ENCODE assay signal across 26 cellular contexts in genomic region chr5:143237664-143238063, GRCh38.
DNase-seq lines count a peak whose midpoint lies in the region; ATAC-seq, FAIRE-seq and TF ChIP-seq lines count a peak whose summit lies in the region.
"Had no signal": no experiment of that assay in that cellular context is flagged by ENCODE, and none has a peak within 500 bp of the region (broad histone marks: within the 10 kb centered on the region; RNA-seq: fewer than 3 reads in every experiment).

No MANE protein-coding gene starts in this region.

- H3K9me3 ChIP-seq in Panc1 (ENCODE audit: control insufficient read depth, insufficient read depth, low read depth, low read length) (no peaks in the 10 kb centered on the region), K562 (replicated peaks; ENCODE audit: control insufficient read depth, insufficient read depth, low read depth, low read length) (no peaks in the 10 kb centered on the region)
- H3K9me3 ChIP-seq: A549, BE2C had no signal

- no peak overlapping the region for H3K4me3 ChIP-seq in Panc1 (ENCODE audit: low read depth in 2 of 2, low read length in 2 of 2)
- no peak overlapping the region for H3K4me3 ChIP-seq in K562
- H3K4me3 ChIP-seq: A549; BLaER1 treated with 17β-estradiol and CSF1 and Interleukin-3, amounts not matched to agents 10 nM and 100 nM; GM12878; GM23248 had no signal

- FAIRE-seq in K562 (lab: Jason Lieb, UNC): no peak
- FAIRE-seq: A549, D721Med, GM12878, H1 had no signal

- no peaks in the 10 kb centered on the region for H3K4me1 Mint-ChIP-seq in activated CD4-positive, alpha-beta T cell treated with anti-CD3 and anti-CD28 coated beads, Interleukin-2, amount 10 ng/mL, durations not matched to agents 7 days and 5 days
- no peaks in the 10 kb centered on the region for H3K4me1 Mint-ChIP-seq in T-helper 2 cell treated with Interferon-gamma antibody and Interleukin-4, amounts not matched to agents 5 μg/mL and 100 μg/mL, for 36 hours (ENCODE audit: low read depth)
- H3K4me1 Mint-ChIP-seq: CD8-positive, alpha-beta memory T cell had no signal

- no peak for TF ChIP-seq RAD21 in K562 (CRISPR knock-in tag; conservative IDR thresholded peaks at IDR 0.05 in 1 of 2, IDR thresholded peaks at IDR 0.05 in 1 of 2)

- H3K4me2 ChIP-seq in K562 (ENCODE audit: insufficient read depth, low read length): no peak overlapping the region
- H3K4me2 ChIP-seq: A549; BLaER1 treated with 17β-estradiol and CSF1 and Interleukin-3, amounts not matched to agents 10 nM and 100 nM had no signal

- ATAC-seq in Panc1 (no peak), K562 (peak; percentile 61)
- ATAC-seq: A549, GM12878 had no signal

- no peak for TF ChIP-seq EP300 in K562 (IDR thresholded peaks at IDR 0.05; ENCODE audit: low read length)

- H4K20me1 ChIP-seq in K562 (replicated peaks; ENCODE audit: control insufficient read depth, insufficient read depth, low read length): no peaks in the 10 kb centered on the region
- H4K20me1 ChIP-seq: BLaER1 treated with 17β-estradiol and CSF1 and Interleukin-3, amounts not matched to agents 10 nM and 100 nM had no signal

- in situ Hi-C loops in Panc1 (cut with HindIII; ENCODE audit: low pct_unique_long_range_greater_than_20kb, low sequenced_read_pairs) (no loop called here), K562 (cut with MboI) (no loop called here)

- CTCF ChIA-PET in Panc1 (lab: Charles Lee) (no interaction called here), K562 (lab: Yijun Ruan, JAX; ENCODE audit: low intra/inter-chr PET ratio) (no interaction called here)
- CTCF ChIA-PET in activated CD4-positive, alpha-beta T cell treated with anti-CD3 and anti-CD28 coated beads, Interleukin-2, amount 10 ng/mL, durations not matched to agents 7 days and 5 days (lab: Charles Lee): no interaction called here

- DNase-seq in activated CD8-positive, alpha-beta memory T cell treated with anti-CD3 and anti-CD28 coated beads, Interleukin-2, amount 50 U/mL, for 48 hours: peak; percentile 33
- DNase-seq in activated CD8-positive, alpha-beta memory T cell treated with anti-CD3 and anti-CD28 coated beads, Interleukin-2, amount 50 U/mL, for 4 hours: no peak
- DNase-seq in Panc1 (ENCODE audit: low read depth, low spot score): no peak
- DNase-seq in K562 (ENCODE audit: extremely low read depth in 1 of 4, low spot score in 3 of 4): no peak
- DNase-seq in activated CD4-positive, alpha-beta T cell treated with anti-CD3 and anti-CD28 coated beads, Interleukin-2, amount 10 ng/mL, durations not matched to agents 7 days and 5 days: no peak
- DNase-seq in T-helper 2 cell treated with Interferon-gamma antibody and Interleukin-4, amounts not matched to agents 5 μg/mL and 100 μg/mL, for 36 hours (ENCODE audit: low spot score): no peak
- DNase-seq in activated gamma-delta T cell treated with Interleukin-2 at 50 U/mL for 16 hours: no peak
- DNase-seq: 8988T; ACHN; AML-193; BE2C; CD4-positive, alpha-beta T cell; CD8-positive, alpha-beta memory T cell; DMS 273 treated with DMSO at 0.1 percent for 48 hours; DMS79; EL; GDM1; GM23248; H7; HCEC 1CT had no signal

- H3K9ac ChIP-seq in K562 (ENCODE audit: insufficient read depth in 1 of 2, low read depth in 2 of 2, low read length in 2 of 2): no peak overlapping the region
- H3K9ac ChIP-seq: BLaER1 treated with 17β-estradiol and CSF1 and Interleukin-3, amounts not matched to agents 10 nM and 100 nM; GM23248 had no signal

- TF ChIP-seq POLR2A in K562 (conservative IDR thresholded peaks at IDR 0.05): no peak

- H3K4me3 Mint-ChIP-seq in activated CD4-positive, alpha-beta T cell treated with anti-CD3 and anti-CD28 coated beads, Interleukin-2, amount 10 ng/mL, durations not matched to agents 7 days and 5 days: no peak overlapping the region
- H3K4me3 Mint-ChIP-seq in T-helper 2 cell treated with Interferon-gamma antibody and Interleukin-4, amounts not matched to agents 5 μg/mL and 100 μg/mL, for 36 hours: no peak overlapping the region
- H3K4me3 Mint-ChIP-seq: CD14-positive monocyte; CD4-positive, alpha-beta T cell had no signal

- WGBS in K562 (ENCODE audit: insufficient coverage, low coverage, missing lambda C conversion rate): 52% methylated on average over 10 of the region's 10 CpGs

- H2AFZ ChIP-seq in K562 (ENCODE audit: low read depth, low read length): 0 out of 2 replicates have a peak overlapping the region, but pooled peaks have one; percentile 42
- H2AFZ ChIP-seq: GM23248 had no signal

- BruUV-seq in Panc1 (replicated peaks; lab: Mats Ljungman, UMichigan) (no TSS peak), K562 (replicated peaks; lab: Mats Ljungman, UMichigan) (no TSS peak)

- H3K27me3 Mint-ChIP-seq in activated CD4-positive, alpha-beta T cell treated with anti-CD3 and anti-CD28 coated beads, Interleukin-2, amount 10 ng/mL, durations not matched to agents 7 days and 5 days: no peaks in the 10 kb centered on the region
- H3K27me3 Mint-ChIP-seq in T-helper 2 cell treated with Interferon-gamma antibody and Interleukin-4, amounts not matched to agents 5 μg/mL and 100 μg/mL, for 36 hours (ENCODE audit: low read depth): no peaks in the 10 kb centered on the region
- H3K27me3 Mint-ChIP-seq: CD4-positive, alpha-beta T cell; CD8-positive, alpha-beta memory T cell had no signal

- H3K36me3 ChIP-seq in Panc1 (ENCODE audit: control insufficient read depth, insufficient read depth, low read length): no peaks in the 10 kb centered on the region
- no peaks in the 10 kb centered on the region for H3K36me3 ChIP-seq in K562 (ENCODE audit: control insufficient read depth, insufficient read depth, low read length)
- H3K36me3 ChIP-seq: BE2C; BLaER1 treated with 17β-estradiol and CSF1 and Interleukin-3, amounts not matched to agents 10 nM and 100 nM had no signal

- H3K9me3 Mint-ChIP-seq in activated CD4-positive, alpha-beta T cell treated with anti-CD3 and anti-CD28 coated beads, Interleukin-2, amount 10 ng/mL, durations not matched to agents 7 days and 5 days: no peaks in the 10 kb centered on the region
- no peaks in the 10 kb centered on the region for H3K9me3 Mint-ChIP-seq in T-helper 2 cell treated with Interferon-gamma antibody and Interleukin-4, amounts not matched to agents 5 μg/mL and 100 μg/mL, for 36 hours
- H3K9me3 Mint-ChIP-seq: CD4-positive, alpha-beta T cell; CD8-positive, alpha-beta memory T cell had no signal

- no peak for TF ChIP-seq CTCF in Panc1 (IDR thresholded peaks at IDR 0.05)
- TF ChIP-seq CTCF in K562 (IDR thresholded peaks at IDR 0.05 in 2 of 3, conservative IDR thresholded peaks at IDR 0.05 in 1 of 3; ENCODE audit: insufficient read depth in 2 of 3, low read depth in 1 of 3, low read length in 3 of 3): no peak

- POLR2A ChIA-PET in Panc1 (lab: Charles Lee): no interaction called here
- POLR2A ChIA-PET in K562 (lab: Yijun Ruan, JAX): no interaction called here
- POLR2A ChIA-PET in activated CD4-positive, alpha-beta T cell treated with anti-CD3 and anti-CD28 coated beads, Interleukin-2, amount 10 ng/mL, durations not matched to agents 7 days and 5 days (lab: Charles Lee): no interaction called here

- H3K27ac ChIP-seq in Panc1 (ENCODE audit: low read length) (peak overlapping the region; percentile 63; the same call in 1 of the 2 replicates), K562 (ENCODE audit: extremely low read depth, low read depth, low read length) (no peak overlapping the region)
- H3K27ac ChIP-seq: BLaER1 treated with 17β-estradiol and CSF1 and Interleukin-3, amounts not matched to agents 10 nM and 100 nM; GM23248 had no signal

- H3K9me1 ChIP-seq in K562 (ENCODE audit: control insufficient read depth, insufficient read depth, low read length): no peaks in the 10 kb centered on the region

- no peaks in the 10 kb centered on the region for H3K79me2 ChIP-seq in K562 (ENCODE audit: control insufficient read depth, insufficient read depth, low read length)

- H3K27me3 ChIP-seq in Panc1 (ENCODE audit: control insufficient read depth, insufficient read depth, low read length) (no peaks in the 10 kb centered on the region), K562 (ENCODE audit: control insufficient read depth in 2 of 2, insufficient read depth in 2 of 2, low read length in 2 of 2) (no peaks in the 10 kb centered on the region)
- H3K27me3 ChIP-seq: BE2C; BLaER1 treated with 17β-estradiol and CSF1 and Interleukin-3, amounts not matched to agents 10 nM and 100 nM had no signal

- peaks cover 17% of the 10 kb centered on the region for H3K4me1 ChIP-seq in Panc1 (ENCODE audit: control insufficient read depth, insufficient read depth, low read length)
- peaks cover 0 to 4% of the 10 kb centered on the region in 2 experiments; a peak in 3 of 5 replicates for H3K4me1 ChIP-seq in K562 (replicated peaks in 1 of 2; ENCODE audit: control insufficient read depth in 2 of 2, insufficient read depth in 2 of 2, low read length in 2 of 2)
- H3K4me1 ChIP-seq: BE2C; BLaER1 treated with 17β-estradiol and CSF1 and Interleukin-3, amounts not matched to agents 10 nM and 100 nM had no signal

- peaks cover 1% of the 10 kb centered on the region for H3K36me3 Mint-ChIP-seq in activated CD4-positive, alpha-beta T cell treated with anti-CD3 and anti-CD28 coated beads, Interleukin-2, amount 10 ng/mL, durations not matched to agents 7 days and 5 days (ENCODE audit: low read depth)
- H3K36me3 Mint-ChIP-seq in T-helper 2 cell treated with Interferon-gamma antibody and Interleukin-4, amounts not matched to agents 5 μg/mL and 100 μg/mL, for 36 hours (ENCODE audit: low read depth): no peaks in the 10 kb centered on the region
- H3K36me3 Mint-ChIP-seq: CD14-positive monocyte had no signal

- H3K27ac Mint-ChIP-seq in activated CD4-positive, alpha-beta T cell treated with anti-CD3 and anti-CD28 coated beads, Interleukin-2, amount 10 ng/mL, durations not matched to agents 7 days and 5 days: no peak overlapping the region
- H3K27ac Mint-ChIP-seq in T-helper 2 cell treated with Interferon-gamma antibody and Interleukin-4, amounts not matched to agents 5 μg/mL and 100 μg/mL, for 36 hours: no peak overlapping the region
- H3K27ac Mint-ChIP-seq: CD4-positive, alpha-beta T cell had no signal

- intact Hi-C loops in Panc1 (cut with micrococcal nuclease; ENCODE audit: unreplicated experiment) (no loop called here), K562 (cut with micrococcal nuclease) (no loop called here)

TF ChIP-seq in K562, 482 proteins besides CTCF, POLR2A, EP300 and RAD21 (continues in another document):
- no peak for TF ChIP-seq DEAF1 (CRISPR knock-in tag; IDR thresholded peaks at IDR 0.05)
- TF ChIP-seq MTA3 (IDR thresholded peaks at IDR 0.05; ENCODE audit: borderline replicate concordance): no peak
- no peak for TF ChIP-seq FOXJ3 (CRISPR knock-in tag; IDR thresholded peaks at IDR 0.05)
